1 cellular context compared by ENCODE assay signal in genomic region chr17:30323895-30324319, GRCh38.
TF ChIP-seq lines count a peak whose summit lies in the region.

No MANE protein-coding gene starts in this region.

TF ChIP-seq in HEK293, 187 proteins besides CTCF, POLR2A, EP300 and RAD21 (continued from another document):
- peak; percentile 64; the same call in 1 of the 2 replicates for TF ChIP-seq TSHZ1 (tag by site-specific recombination; IDR thresholded peaks at IDR 0.05; ENCODE audit: borderline replicate concordance)
- no peak for TF ChIP-seq ZNF23 (tag by site-specific recombination; IDR thresholded peaks at IDR 0.05; ENCODE audit: borderline replicate concordance)
- TF ChIP-seq ZNF16 (tag by site-specific recombination; IDR thresholded peaks at IDR 0.05; ENCODE audit: low read depth): no peak
- peak; percentile 95 for TF ChIP-seq PRDM10 (tag by site-specific recombination; IDR thresholded peaks at IDR 0.05)
- TF ChIP-seq ZBTB17 (tag by site-specific recombination; IDR thresholded peaks at IDR 0.05): peak; percentile 45
- TF ChIP-seq EGR2 (tag by site-specific recombination; IDR thresholded peaks at IDR 0.05; ENCODE audit: low read depth): no peak
- TF ChIP-seq IKZF3 (tag by site-specific recombination; IDR thresholded peaks at IDR 0.05): no peak
- TF ChIP-seq ZNF518A (tag by site-specific recombination; conservative IDR thresholded peaks at IDR 0.05; ENCODE audit: low read depth): peak; percentile 51; the same call in 1 of the 2 replicates
- TF ChIP-seq ZNF292 (tag by site-specific recombination; IDR thresholded peaks at IDR 0.05; ENCODE audit: borderline replicate concordance, low read depth): no peak
- TF ChIP-seq GFI1B (tag by site-specific recombination; IDR thresholded peaks at IDR 0.05): no peak
- TF ChIP-seq ZEB2 (tag by site-specific recombination; IDR thresholded peaks at IDR 0.05): 0 out of 2 replicates have a peak, but pooled peaks have one; percentile 69
- TF ChIP-seq ATF2 (tag by site-specific recombination; IDR thresholded peaks at IDR 0.05; ENCODE audit: low read depth): peak; percentile 68
- peak; percentile 81 for TF ChIP-seq ZIC2 (tag by site-specific recombination; IDR thresholded peaks at IDR 0.05)
- TF ChIP-seq ZNF449 (tag by site-specific recombination; IDR thresholded peaks at IDR 0.05): peak; percentile 65; the same call in 1 of the 2 replicates
- TF ChIP-seq ZNF391 (tag by site-specific recombination; IDR thresholded peaks at IDR 0.05; ENCODE audit: borderline replicate concordance, low read depth): no peak
- TF ChIP-seq ZNF707 (tag by site-specific recombination; IDR thresholded peaks at IDR 0.05): no peak
- peak; percentile 60; the same call in 1 of the 2 replicates for TF ChIP-seq SP7 (tag by site-specific recombination; IDR thresholded peaks at IDR 0.05)
- peak; percentile 64 for TF ChIP-seq WT1 (tag by site-specific recombination; IDR thresholded peaks at IDR 0.05)
- TF ChIP-seq ZNF473 (tag by site-specific recombination; IDR thresholded peaks at IDR 0.05): no peak
- TF ChIP-seq ZNF366 (tag by site-specific recombination; conservative IDR thresholded peaks at IDR 0.05): peak; percentile 46
- TF ChIP-seq OSR2 (tag by site-specific recombination; IDR thresholded peaks at IDR 0.05): peak; percentile 86
- TF ChIP-seq ZNF280D (tag by site-specific recombination; IDR thresholded peaks at IDR 0.05): no peak
- TF ChIP-seq MZF1 (tag by site-specific recombination; IDR thresholded peaks at IDR 0.05; ENCODE audit: borderline replicate concordance): peak; percentile 78; the same call in 1 of the 2 replicates
- TF ChIP-seq ZNF843 (tag by site-specific recombination; IDR thresholded peaks at IDR 0.05): no peak
- TF ChIP-seq ZNF747 (tag by site-specific recombination; IDR thresholded peaks at IDR 0.05): no peak
